ENCODE assay signal across 9 cellular contexts in genomic region chr11:123082977-123083376, GRCh38. TPM values are rescaled to one million over a fixed set of nuclear protein-coding genes. Genes with fewer than 3 reads are reported as not detected.
DNase-seq lines count a peak whose midpoint lies in the region; ATAC-seq and TF ChIP-seq lines count a peak whose summit lies in the region.
"Had no signal": no experiment of that assay in that cellular context is flagged by ENCODE, and none has a peak within 500 bp of the region (broad histone marks: within the 10 kb centered on the region; RNA-seq: fewer than 3 reads in every experiment).

No MANE protein-coding gene starts in this region.

- peak overlapping the region; percentile 39 for H3K4me2 ChIP-seq in parathyroid adenoma (ENCODE audit: low read length)

- H3K27me3 ChIP-seq in gastroesophageal sphincter (no peaks in the 10 kb centered on the region), parathyroid adenoma (ENCODE audit: control insufficient read depth, insufficient read depth, low read length) (no peaks in the 10 kb centered on the region)
- H3K27me3 ChIP-seq: cardiac muscle cell had no signal

- WGBS in gastroesophageal sphincter (ENCODE audit: low coverage in 1 of 2), 2 donors, result 36 to 53% methylated on average over 4 of the region's 4 CpGs

- peaks cover 56% of the 10 kb centered on the region for H3K4me1 Mint-ChIP-seq in activated CD4-positive, alpha-beta T cell treated with anti-CD3 and anti-CD28 coated beads for 36 hours
- peaks cover 55 to 60% (median 58%) of the 10 kb centered on the region in 3 donors for H3K4me1 Mint-ChIP-seq in T-cell

- no peak overlapping the region for H3K9ac ChIP-seq in parathyroid adenoma

- peaks cover 0 to 39% of the 10 kb centered on the region in 2 donors for H3K36me3 ChIP-seq in gastroesophageal sphincter
- H3K36me3 ChIP-seq in parathyroid adenoma (ENCODE audit: control insufficient read depth, insufficient read depth, low read length), result no peaks in the 10 kb centered on the region
- H3K36me3 ChIP-seq: cardiac muscle cell had no signal

- H3K27me3 Mint-ChIP-seq in activated CD4-positive, alpha-beta T cell treated with anti-CD3 and anti-CD28 coated beads for 36 hours, result no peaks in the 10 kb centered on the region
- no peaks in the 10 kb centered on the region for H3K27me3 Mint-ChIP-seq in T-cell

- H3K4me3 ChIP-seq in gastroesophageal sphincter, result no peak overlapping the region
- H3K4me3 ChIP-seq in parathyroid adenoma (ENCODE audit: low read depth, low read length), result peak overlapping the region; percentile 20
- H3K4me3 ChIP-seq: cardiac muscle cell had no signal

- TF ChIP-seq CTCF in gastroesophageal sphincter (IDR thresholded peaks at IDR 0.05) (no peak), parathyroid adenoma (IDR thresholded peaks at IDR 0.05) (no peak)

- H3K36me3 Mint-ChIP-seq in activated CD4-positive, alpha-beta T cell treated with anti-CD3 and anti-CD28 coated beads for 36 hours (ENCODE audit: low read depth), result peaks cover 4% of the 10 kb centered on the region
- no peaks in the 10 kb centered on the region for H3K36me3 Mint-ChIP-seq in T-cell

- no peak for TF ChIP-seq POLR2A in gastroesophageal sphincter (IDR thresholded peaks at IDR 0.05)

- CTCF ChIA-PET in activated CD4-positive, alpha-beta T cell treated with anti-CD3 and anti-CD28 coated beads for 36 hours (lab: Charles Lee), result interaction anchor here (0.7 to 2.0 kb wide), 6 partner anchors 10 to 396 kb away, joined by 3 to 8 read pairs (median 3); no protein-coding TSS in a partner anchor
- CTCF ChIA-PET in T-cell (lab: Charles Lee), result interaction anchor here (0.8 to 1.4 kb wide), 5 partner anchors 12 to 29 kb away, joined by 3 to 5 read pairs (median 3); no protein-coding TSS in a partner anchor

- peak overlapping the region; percentile 34 for H3K4me3 Mint-ChIP-seq in activated CD4-positive, alpha-beta T cell treated with anti-CD3 and anti-CD28 coated beads for 36 hours
- peak overlapping the region; percentile 54 to 63 (median 59) for H3K4me3 Mint-ChIP-seq in T-cell

- H3K27ac ChIP-seq in gastroesophageal sphincter (peak overlapping the region in 3 of 4 donors; percentile 63 to 72 (median 64)), parathyroid adenoma (peak overlapping the region; percentile 83)
- H3K27ac ChIP-seq: cardiac muscle cell had no signal

- ATAC-seq in activated CD4-positive, alpha-beta T cell treated with anti-CD3 and anti-CD28 coated beads for 36 hours, result peak; percentile 20
- ATAC-seq in T-cell (replicated peaks in 1 of 4) (peak in 1 of 4 experiments; percentile 34), gastroesophageal sphincter (no peak)

- peak overlapping the region; percentile 78 for H3K27ac Mint-ChIP-seq in activated CD4-positive, alpha-beta T cell treated with anti-CD3 and anti-CD28 coated beads for 36 hours
- peak overlapping the region; percentile 78 to 84 for H3K27ac Mint-ChIP-seq in T-cell

- H3K9me3 ChIP-seq in gastroesophageal sphincter (no peaks in the 10 kb centered on the region), parathyroid adenoma (ENCODE audit: control insufficient read depth, low read length) (no peaks in the 10 kb centered on the region)

- H3K79me2 ChIP-seq in parathyroid adenoma, result no peaks in the 10 kb centered on the region

- no peak overlapping the region for H2AFZ ChIP-seq in parathyroid adenoma

- peaks cover 0 to 12% (median 0%) of the 10 kb centered on the region in 3 donors for H3K4me1 ChIP-seq in gastroesophageal sphincter
- peaks cover 10% of the 10 kb centered on the region for H3K4me1 ChIP-seq in parathyroid adenoma

- POLR2A ChIA-PET in activated CD4-positive, alpha-beta T cell treated with anti-CD3 and anti-CD28 coated beads for 36 hours (lab: Charles Lee), result interaction anchor here (0.6 to 1.6 kb wide), 5 partner anchors 10 to 25 kb away, joined by 3 to 9 read pairs (median 4); partner anchors contain the start of gene HSPA8
- POLR2A ChIA-PET in T-cell (lab: Charles Lee), result interaction anchor here in 1 of 2 donors (0.5 to 2.4 kb wide), 5 partner anchors 13 to 1677 kb away, joined by 4 to 11 read pairs (median 8); partner anchors contain the start of gene HSPA8

- no peak for DNase-seq in activated CD4-positive, alpha-beta T cell treated with anti-CD3 and anti-CD28 coated beads for 36 hours
- no peak for DNase-seq in activated CD4-positive, alpha-beta T cell treated with anti-CD3 and anti-CD28 coated beads for 48 hours
- DNase-seq in T-cell, result no peak
- DNase-seq in NOMO-1 treated with DMSO at 0.1 percent for 48 hours (lab: John Stamatoyannopoulos, UW; ENCODE audit: unreplicated experiment), result no peak
- DNase-seq in activated gamma-delta T cell treated with Interleukin-2 at 50 U/mL for 16 hours, result no peak
- DNase-seq in NOMO-1 (lab: John Stamatoyannopoulos, UW; ENCODE audit: unreplicated experiment in 2 of 2), result no peak

- no peak for TF ChIP-seq EP300 in gastroesophageal sphincter (IDR thresholded peaks at IDR 0.05)

- no peaks in the 10 kb centered on the region for H3K9me3 Mint-ChIP-seq in activated CD4-positive, alpha-beta T cell treated with anti-CD3 and anti-CD28 coated beads for 36 hours (ENCODE audit: low read depth)
- no peaks in the 10 kb centered on the region for H3K9me3 Mint-ChIP-seq in T-cell

- intact Hi-C loops in activated CD4-positive, alpha-beta T cell treated with anti-CD3 and anti-CD28 coated beads for 36 hours (cut with DNase I, micrococcal nuclease), result loop anchor here in 1 of 2 experiments (1.0 to 5.0 kb wide), 2 partner anchors 13 to 299 kb away; no protein-coding TSS in a partner anchor

RNA-seq across cellular contexts. Expression of gene HSPA8, which starts 21.0 kb away (rescaled TPM):
- total RNA-seq in activated CD4-positive, alpha-beta T cell treated with anti-CD3 and anti-CD28 coated beads for 36 hours, result 1,000 to 10,000 TPM; 2,604 to 3,375 TPM
- total RNA-seq in T-cell, result 1,000 to 10,000 TPM in 1 of 5 donors, 100 to 1,000 TPM in 4; 791 to 1,086 (median 843) TPM
- 1,000 to 10,000 TPM in 3 of 4 donors, 100 to 1,000 TPM in 1; 976 to 1,475 (median 1,128) TPM for total RNA-seq in gastroesophageal sphincter
